1 cellular context compared by ENCODE assay signal in genomic region chr19:58466760-58467589, GRCh38.
TF ChIP-seq lines count a peak whose summit lies in the region.

Gene ZNF324 (plus strand): TSS chr19:58467080. CDS start chr19:58469186, 2,106 bp downstream.

TF ChIP-seq in HepG2, 621 proteins besides CTCF, POLR2A, EP300 and RAD21 (continued from another document and continues in another):
- TF ChIP-seq, protein P1, sequence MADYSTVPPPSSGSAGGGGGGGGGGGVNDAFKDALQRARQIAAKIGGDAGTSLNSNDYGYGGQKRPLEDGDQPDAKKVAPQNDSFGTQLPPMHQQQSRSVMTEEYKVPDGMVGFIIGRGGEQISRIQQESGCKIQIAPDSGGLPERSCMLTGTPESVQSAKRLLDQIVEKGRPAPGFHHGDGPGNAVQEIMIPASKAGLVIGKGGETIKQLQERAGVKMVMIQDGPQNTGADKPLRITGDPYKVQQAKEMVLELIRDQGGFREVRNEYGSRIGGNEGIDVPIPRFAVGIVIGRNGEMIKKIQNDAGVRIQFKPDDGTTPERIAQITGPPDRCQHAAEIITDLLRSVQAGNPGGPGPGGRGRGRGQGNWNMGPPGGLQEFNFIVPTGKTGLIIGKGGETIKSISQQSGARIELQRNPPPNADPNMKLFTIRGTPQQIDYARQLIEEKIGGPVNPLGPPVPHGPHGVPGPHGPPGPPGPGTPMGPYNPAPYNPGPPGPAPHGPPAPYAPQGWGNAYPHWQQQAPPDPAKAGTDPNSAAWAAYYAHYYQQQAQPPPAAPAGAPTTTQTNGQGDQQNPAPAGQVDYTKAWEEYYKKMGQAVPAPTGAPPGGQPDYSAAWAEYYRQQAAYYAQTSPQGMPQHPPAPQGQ (CRISPR knock-in tag; IDR thresholded peaks at IDR 0.05; ENCODE audit: borderline replicate concordance), result no peak
- TF ChIP-seq ZNF558 (CRISPR knock-in tag; IDR thresholded peaks at IDR 0.05; ENCODE audit: borderline replicate concordance) (no peak), ARNTL (CRISPR knock-in tag; IDR thresholded peaks at IDR 0.05) (0 out of 2 replicates have a peak, but pooled peaks have one; percentile 48), ZBTB7A (CRISPR knock-in tag; IDR thresholded peaks at IDR 0.05) (no peak), ZFP1 (CRISPR knock-in tag; IDR thresholded peaks at IDR 0.05) (no peak), GATA4 (IDR thresholded peaks at IDR 0.05; ENCODE audit: borderline replicate concordance, low read depth) (no peak), SP2 (CRISPR knock-in tag; IDR thresholded peaks at IDR 0.05) (peak; percentile 86), SOX6 (IDR thresholded peaks at IDR 0.05) (no peak), SOX6 (CRISPR knock-in tag; IDR thresholded peaks at IDR 0.05) (no peak), POLR2AphosphoS5 (IDR thresholded peaks at IDR 0.05; ENCODE audit: low read depth, low read length) (peak; percentile 45), ZNF333 (CRISPR knock-in tag; IDR thresholded peaks at IDR 0.05; ENCODE audit: borderline replicate concordance) (no peak), ZNF737 (CRISPR knock-in tag; IDR thresholded peaks at IDR 0.05; ENCODE audit: borderline replicate concordance) (no peak), ZNF572 (CRISPR knock-in tag; IDR thresholded peaks at IDR 0.05) (0 out of 2 replicates have a peak, but pooled peaks have one; percentile 58), FOXK2 (IDR thresholded peaks at IDR 0.05) (peak; percentile 90), SMYD3 (CRISPR knock-in tag; IDR thresholded peaks at IDR 0.05) (no peak), ADNP (CRISPR knock-in tag; IDR thresholded peaks at IDR 0.05) (no peak), ZFP91 (CRISPR knock-in tag; IDR thresholded peaks at IDR 0.05; ENCODE audit: borderline replicate concordance) (peak; percentile 54; the same call in 1 of the 2 replicates), ZNF101 (CRISPR knock-in tag; IDR thresholded peaks at IDR 0.05; ENCODE audit: borderline replicate concordance, low read depth) (no peak), TCF7L2 (IDR thresholded peaks at IDR 0.05; ENCODE audit: low read depth, low read length) (no peak), ZNF274 (CRISPR knock-in tag; IDR thresholded peaks at IDR 0.05) (no peak), CEBPG (CRISPR knock-in tag; IDR thresholded peaks at IDR 0.05) (no peak), KDM5A (IDR thresholded peaks at IDR 0.05; ENCODE audit: borderline replicate concordance, low read length) (peak; percentile 50; the same call in 1 of the 2 replicates), CSRNP1 (CRISPR knock-in tag; IDR thresholded peaks at IDR 0.05) (no peak), BHLHE40 (IDR thresholded peaks at IDR 0.05; ENCODE audit: low read length) (no peak), ZNF772 (CRISPR knock-in tag; IDR thresholded peaks at IDR 0.05) (peak; percentile 82; the same call in 1 of the 2 replicates), ATF5 (CRISPR knock-in tag; IDR thresholded peaks at IDR 0.05; ENCODE audit: low read depth) (no peak), TEAD2 (CRISPR knock-in tag; IDR thresholded peaks at IDR 0.05) (no peak), U2AF2 (IDR thresholded peaks at IDR 0.05; ENCODE audit: low read depth, low read length) (peak; percentile 67; the same call in 1 of the 2 replicates), ZNF839 (CRISPR knock-in tag; IDR thresholded peaks at IDR 0.05; ENCODE audit: borderline replicate concordance) (no peak), ZNF225 (CRISPR knock-in tag; IDR thresholded peaks at IDR 0.05) (no peak), BRF2 (CRISPR knock-in tag; IDR thresholded peaks at IDR 0.05) (no peak), NFKB2 (CRISPR knock-in tag; IDR thresholded peaks at IDR 0.05; ENCODE audit: borderline replicate concordance) (peak; percentile 60; the same call in 1 of the 2 replicates), AGO2 (optimal IDR thresholded peaks at IDR 0.05; ENCODE audit: low read depth, low read length) (peak; percentile 56), NR2F6 (IDR thresholded peaks at IDR 0.05) (no peak), NR2F6 (CRISPR knock-in tag; IDR thresholded peaks at IDR 0.05) (no peak; the same call in 1 of the 2 replicates), SOX5 (CRISPR knock-in tag; IDR thresholded peaks at IDR 0.05; ENCODE audit: borderline replicate concordance) (no peak), ARHGAP35 (CRISPR knock-in tag; IDR thresholded peaks at IDR 0.05; ENCODE audit: borderline replicate concordance) (no peak; the same call in 1 of the 2 replicates), HES4 (CRISPR knock-in tag; IDR thresholded peaks at IDR 0.05; ENCODE audit: borderline replicate concordance) (no peak), NAIF1 (CRISPR knock-in tag; IDR thresholded peaks at IDR 0.05; ENCODE audit: borderline replicate concordance) (peak; percentile 40; the same call in 1 of the 2 replicates), ZNF687 (CRISPR knock-in tag; IDR thresholded peaks at IDR 0.05) (peak; percentile 85), ZC3H13 (CRISPR knock-in tag; IDR thresholded peaks at IDR 0.05) (no peak), REXO4 (CRISPR knock-in tag; IDR thresholded peaks at IDR 0.05; ENCODE audit: borderline replicate concordance) (no peak), ZNF546 (CRISPR knock-in tag; conservative IDR thresholded peaks at IDR 0.05) (no peak)
- TF ChIP-seq, protein P2, sequence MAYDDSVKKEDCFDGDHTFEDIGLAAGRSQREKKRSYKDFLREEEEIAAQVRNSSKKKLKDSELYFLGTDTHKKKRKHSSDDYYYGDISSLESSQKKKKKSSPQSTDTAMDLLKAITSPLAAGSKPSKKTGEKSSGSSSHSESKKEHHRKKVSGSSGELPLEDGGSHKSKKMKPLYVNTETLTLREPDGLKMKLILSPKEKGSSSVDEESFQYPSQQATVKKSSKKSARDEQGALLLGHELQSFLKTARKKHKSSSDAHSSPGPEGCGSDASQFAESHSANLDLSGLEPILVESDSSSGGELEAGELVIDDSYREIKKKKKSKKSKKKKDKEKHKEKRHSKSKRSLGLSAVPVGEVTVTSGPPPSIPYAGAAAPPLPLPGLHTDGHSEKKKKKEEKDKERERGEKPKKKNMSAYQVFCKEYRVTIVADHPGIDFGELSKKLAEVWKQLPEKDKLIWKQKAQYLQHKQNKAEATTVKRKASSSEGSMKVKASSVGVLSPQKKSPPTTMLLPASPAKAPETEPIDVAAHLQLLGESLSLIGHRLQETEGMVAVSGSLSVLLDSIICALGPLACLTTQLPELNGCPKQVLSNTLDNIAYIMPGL (CRISPR knock-in tag; IDR thresholded peaks at IDR 0.05; ENCODE audit: borderline replicate concordance in 1 of 2, low read depth in 1 of 2), result peak; percentile 21 to 31; a peak in 1 of 4 replicates
- TF ChIP-seq, protein P3, sequence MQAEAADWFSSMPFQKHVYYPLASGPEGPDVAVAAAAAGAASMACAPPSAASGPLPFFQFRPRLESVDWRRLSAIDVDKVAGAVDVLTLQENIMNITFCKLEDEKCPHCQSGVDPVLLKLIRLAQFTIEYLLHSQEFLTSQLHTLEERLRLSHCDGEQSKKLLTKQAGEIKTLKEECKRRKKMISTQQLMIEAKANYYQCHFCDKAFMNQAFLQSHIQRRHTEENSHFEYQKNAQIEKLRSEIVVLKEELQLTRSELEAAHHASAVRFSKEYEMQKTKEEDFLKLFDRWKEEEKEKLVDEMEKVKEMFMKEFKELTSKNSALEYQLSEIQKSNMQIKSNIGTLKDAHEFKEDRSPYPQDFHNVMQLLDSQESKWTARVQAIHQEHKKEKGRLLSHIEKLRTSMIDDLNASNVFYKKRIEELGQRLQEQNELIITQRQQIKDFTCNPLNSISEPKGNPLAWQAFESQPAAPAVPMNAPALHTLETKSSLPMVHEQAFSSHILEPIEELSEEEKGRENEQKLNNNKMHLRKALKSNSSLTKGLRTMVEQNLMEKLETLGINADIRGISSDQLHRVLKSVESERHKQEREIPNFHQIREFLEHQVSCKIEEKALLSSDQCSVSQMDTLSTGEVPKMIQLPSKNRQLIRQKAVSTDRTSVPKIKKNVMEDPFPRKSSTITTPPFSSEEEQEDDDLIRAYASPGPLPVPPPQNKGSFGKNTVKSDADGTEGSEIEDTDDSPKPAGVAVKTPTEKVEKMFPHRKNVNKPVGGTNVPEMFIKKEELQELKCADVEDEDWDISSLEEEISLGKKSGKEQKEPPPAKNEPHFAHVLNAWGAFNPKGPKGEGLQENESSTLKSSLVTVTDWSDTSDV (CRISPR knock-in tag; IDR thresholded peaks at IDR 0.05), result no peak
- TF ChIP-seq, protein P4, sequence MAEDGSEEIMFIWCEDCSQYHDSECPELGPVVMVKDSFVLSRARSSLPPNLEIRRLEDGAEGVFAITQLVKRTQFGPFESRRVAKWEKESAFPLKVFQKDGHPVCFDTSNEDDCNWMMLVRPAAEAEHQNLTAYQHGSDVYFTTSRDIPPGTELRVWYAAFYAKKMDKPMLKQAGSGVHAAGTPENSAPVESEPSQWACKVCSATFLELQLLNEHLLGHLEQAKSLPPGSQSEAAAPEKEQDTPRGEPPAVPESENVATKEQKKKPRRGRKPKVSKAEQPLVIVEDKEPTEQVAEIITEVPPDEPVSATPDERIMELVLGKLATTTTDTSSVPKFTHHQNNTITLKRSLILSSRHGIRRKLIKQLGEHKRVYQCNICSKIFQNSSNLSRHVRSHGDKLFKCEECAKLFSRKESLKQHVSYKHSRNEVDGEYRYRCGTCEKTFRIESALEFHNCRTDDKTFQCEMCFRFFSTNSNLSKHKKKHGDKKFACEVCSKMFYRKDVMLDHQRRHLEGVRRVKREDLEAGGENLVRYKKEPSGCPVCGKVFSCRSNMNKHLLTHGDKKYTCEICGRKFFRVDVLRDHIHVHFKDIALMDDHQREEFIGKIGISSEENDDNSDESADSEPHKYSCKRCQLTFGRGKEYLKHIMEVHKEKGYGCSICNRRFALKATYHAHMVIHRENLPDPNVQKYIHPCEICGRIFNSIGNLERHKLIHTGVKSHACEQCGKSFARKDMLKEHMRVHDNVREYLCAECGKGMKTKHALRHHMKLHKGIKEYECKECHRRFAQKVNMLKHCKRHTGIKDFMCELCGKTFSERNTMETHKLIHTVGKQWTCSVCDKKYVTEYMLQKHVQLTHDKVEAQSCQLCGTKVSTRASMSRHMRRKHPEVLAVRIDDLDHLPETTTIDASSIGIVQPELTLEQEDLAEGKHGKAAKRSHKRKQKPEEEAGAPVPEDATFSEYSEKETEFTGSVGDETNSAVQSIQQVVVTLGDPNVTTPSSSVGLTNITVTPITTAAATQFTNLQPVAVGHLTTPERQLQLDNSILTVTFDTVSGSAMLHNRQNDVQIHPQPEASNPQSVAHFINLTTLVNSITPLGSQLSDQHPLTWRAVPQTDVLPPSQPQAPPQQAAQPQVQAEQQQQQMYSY (CRISPR knock-in tag; IDR thresholded peaks at IDR 0.05), result peak; percentile 43; the same call in 1 of the 2 replicates
